ENCODE assay signal across 8 cellular contexts in the genomic region with DNA sequence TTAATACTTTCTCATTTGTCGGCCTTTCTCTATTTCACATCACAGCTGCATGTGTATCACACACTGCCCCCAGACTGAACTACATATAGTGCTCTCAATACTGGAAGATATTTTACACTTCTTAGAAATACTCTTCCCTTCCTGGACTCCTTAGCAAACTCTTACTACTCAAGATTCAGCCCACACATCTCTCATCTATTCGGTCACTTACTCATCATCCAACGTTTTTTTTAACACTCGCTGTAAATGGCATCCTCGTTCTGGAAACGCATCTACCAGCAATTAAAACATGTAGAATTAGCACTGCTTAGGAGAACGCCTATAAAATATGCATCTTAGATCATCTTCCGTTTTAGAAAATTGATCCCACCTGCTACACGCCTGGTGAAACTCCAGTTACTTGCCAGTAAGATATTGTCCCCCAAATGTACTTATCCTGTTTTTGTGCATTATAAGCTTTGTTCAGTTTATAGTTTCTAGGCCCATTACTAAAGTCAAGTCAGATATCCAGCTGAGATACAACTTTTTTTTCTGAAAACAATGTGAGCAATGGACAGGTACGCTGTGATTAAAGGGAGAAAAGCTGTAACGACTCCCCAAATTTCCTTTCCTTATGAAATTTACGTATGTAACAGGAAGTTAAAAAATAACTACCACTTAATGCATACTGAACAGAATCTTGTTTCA. TPM values are rescaled to one million over a fixed set of nuclear protein-coding genes. Genes with fewer than 3 reads are reported as not detected.
DNase-seq lines count a peak whose midpoint lies in the region; TF ChIP-seq lines count a peak whose summit lies in the region.

No MANE protein-coding gene starts in this region.

- H3K4me1 Mint-ChIP-seq in endodermal cell = peaks cover 5% of the 10 kb centered on the region

- H3K36me3 Mint-ChIP-seq in endodermal cell (ENCODE audit: low read depth) = peaks cover 5% of the 10 kb centered on the region

- DNase-seq in SJSA1 (ENCODE audit: low read depth in 1 of 2, low spot score in 2 of 2) (no peak), esophagus squamous epithelium (lab: John Stamatoyannopoulos, UW) (no peak), ecto neural progenitor cell (ENCODE audit: low spot score) (no peak), endodermal cell (no peak), middle frontal gyrus (ENCODE audit: extremely low spot score, low spot score) (no peak), NCI-H774 (lab: John Stamatoyannopoulos, UW) (no peak)

- no peak overlapping the region for H3K27ac Mint-ChIP-seq in endodermal cell

- no peak overlapping the region for H3K4me3 Mint-ChIP-seq in endodermal cell

- TF ChIP-seq POLR2A in esophagus squamous epithelium (IDR thresholded peaks at IDR 0.05) = no peak

- intact Hi-C loops in esophagus squamous epithelium (cut with DNase I) = loop anchor here (10.0 kb wide), 1 partner anchor 190 kb away; a partner anchor contains a TSS

- H3K4me1 ChIP-seq in SJSA1 (replicated peaks) (peaks cover 49% of the 10 kb centered on the region), esophagus squamous epithelium (peaks cover 7 to 46% (median 19%) of the 10 kb centered on the region in 3 donors), skeletal muscle tissue (ENCODE audit: control insufficient read depth in 3 of 3, insufficient read depth in 3 of 3, low read length in 3 of 3) (peaks cover 9 to 30% (median 11%) of the 10 kb centered on the region in 3 donors), endodermal cell (ENCODE audit: control insufficient read depth, insufficient read depth, low read length) (no peaks in the 10 kb centered on the region)

- H3K36me3 ChIP-seq in SJSA1 (peaks cover 8% of the 10 kb centered on the region), esophagus squamous epithelium (peaks cover 0 to 6% (median 0%) of the 10 kb centered on the region in 3 donors), skeletal muscle tissue (ENCODE audit: control insufficient read depth in 3 of 3, insufficient read depth in 3 of 3, low read length in 3 of 3) (peaks cover 4 to 12% (median 4%) of the 10 kb centered on the region in 3 donors), endodermal cell (ENCODE audit: control insufficient read depth, insufficient read depth, low read length) (peaks cover 11% of the 10 kb centered on the region)

- H3K9ac ChIP-seq in skeletal muscle tissue (ENCODE audit: low read depth in 1 of 3, low read length in 3 of 3) (peak overlapping the region; percentile 91 to 98 (median 97)), endodermal cell (ENCODE audit: extremely low read depth, low read length, poor library complexity, severe bottlenecking) (no peak overlapping the region)

- H3K27ac ChIP-seq in SJSA1 = peak overlapping the region; percentile 92
- peak overlapping the region; percentile 95 to 100 (median 98) for H3K27ac ChIP-seq in esophagus squamous epithelium
- H3K27ac ChIP-seq in skeletal muscle tissue (ENCODE audit: low read depth, low read length) = peak overlapping the region; percentile 100
- no peak overlapping the region for H3K27ac ChIP-seq in endodermal cell (ENCODE audit: low read depth, low read length)

- TF ChIP-seq CTCF in GM12875 (IDR thresholded peaks at IDR 0.05; ENCODE audit: borderline replicate concordance, insufficient read depth, low read depth, low read length) (no peak), esophagus squamous epithelium (IDR thresholded peaks at IDR 0.05) (no peak), endodermal cell (conservative IDR thresholded peaks at IDR 0.05) (no peak)

- H3K4me3 ChIP-seq in GM12875 (ENCODE audit: low read depth, low read length) = peak overlapping the region; percentile 36
- peak overlapping the region; percentile 73 for H3K4me3 ChIP-seq in SJSA1
- H3K4me3 ChIP-seq in esophagus squamous epithelium = peak overlapping the region; percentile 54 to 85 (median 76)
- H3K4me3 ChIP-seq in skeletal muscle tissue (ENCODE audit: low read length in 3 of 3) = peak overlapping the region; percentile 77 to 90 (median 86)
- H3K4me3 ChIP-seq in endodermal cell (ENCODE audit: low read length) = no peak overlapping the region

- no peaks in the 10 kb centered on the region for H3K9me3 ChIP-seq in SJSA1 (replicated peaks)
- no peaks in the 10 kb centered on the region for H3K9me3 ChIP-seq in esophagus squamous epithelium
- no peaks in the 10 kb centered on the region for H3K9me3 ChIP-seq in skeletal muscle tissue (ENCODE audit: control insufficient read depth in 3 of 3, low read length in 3 of 3)
- no peaks in the 10 kb centered on the region for H3K9me3 ChIP-seq in endodermal cell (ENCODE audit: control insufficient read depth, low read length)

- H3K9me3 Mint-ChIP-seq in endodermal cell = no peaks in the 10 kb centered on the region

- WGBS in esophagus squamous epithelium, 2 donors = 28 to 41% methylated on average over 12 of the region's 12 CpGs
- WGBS in endodermal cell (ENCODE audit: insufficient coverage in 1 of 2, insufficient read length in 1 of 2), 2 experiments = 91 to 95% methylated on average over 9 to 12 of the region's 12 CpGs

- H3K27me3 ChIP-seq in SJSA1 (replicated peaks) = no peaks in the 10 kb centered on the region
- H3K27me3 ChIP-seq in esophagus squamous epithelium = no peaks in the 10 kb centered on the region
- no peaks in the 10 kb centered on the region for H3K27me3 ChIP-seq in skeletal muscle tissue (ENCODE audit: control insufficient read depth in 3 of 3, insufficient read depth in 3 of 3, low read length in 3 of 3)
- peaks cover 11% of the 10 kb centered on the region for H3K27me3 ChIP-seq in endodermal cell (ENCODE audit: control insufficient read depth, insufficient read depth, low read length, poor library complexity, severe bottlenecking)

- H3K27me3 Mint-ChIP-seq in endodermal cell (ENCODE audit: insufficient read depth) = peaks cover 11% of the 10 kb centered on the region

RNA-seq across cellular contexts. Expression of a gene that starts 1.0 kb away (rescaled TPM):
- 0.22 and 0.29 TPM in 2 replicates for total RNA-seq in SJSA1 (2014; rRNA removed; shearing (Covaris generic))
- total RNA-seq in esophagus squamous epithelium (under 1 TPM in 3 of 4 donors, not detected in 1; 0.08 to 0.57 (median 0.22) TPM), skeletal muscle tissue (4.7 TPM), endodermal cell (under 1 TPM in 1 of 2 donors, not detected in 1; 0.15 TPM)
- 0.36 TPM for polyA plus RNA-seq in endodermal cell (2013, experiment 1 of 2)
- 0.41 TPM for polyA plus RNA-seq in endodermal cell (2013, experiment 2 of 2)

RNA-seq across cellular contexts. Expression of a gene that starts 1.9 kb away (rescaled TPM):
- 5.4 and 15.1 TPM in 2 replicates for total RNA-seq in SJSA1 (2014; rRNA removed; shearing (Covaris generic))
- total RNA-seq in esophagus squamous epithelium (10 to 100 TPM in 1 of 4 donors, 1 to 10 TPM in 3; 4.7 to 40.1 (median 6.4) TPM), skeletal muscle tissue (15.1 TPM), endodermal cell (1 to 10 TPM in 1 of 2 donors, under 1 TPM in 1; 0.95 to 1.3 TPM)
- 5.7 TPM for polyA plus RNA-seq in endodermal cell (2013, experiment 1 of 2)
- polyA plus RNA-seq in endodermal cell (2013, experiment 2 of 2) = 5.3 TPM

RNA-seq across cellular contexts. Expression of a gene that starts 31.1 kb away (rescaled TPM):
- total RNA-seq in SJSA1 (2014; rRNA removed; shearing (Covaris generic)) = 17.1 and 32.1 TPM in 2 replicates
- total RNA-seq in esophagus squamous epithelium (10 to 100 TPM; 20.0 to 32.4 (median 23.3) TPM), skeletal muscle tissue (62.6 TPM), endodermal cell (10 to 100 TPM; 23.3 to 24.7 TPM)
- 41.7 TPM for polyA plus RNA-seq in endodermal cell (2013, experiment 1 of 2)
- polyA plus RNA-seq in endodermal cell (2013, experiment 2 of 2) = 35.4 TPM
